In the genomic region with DNA sequence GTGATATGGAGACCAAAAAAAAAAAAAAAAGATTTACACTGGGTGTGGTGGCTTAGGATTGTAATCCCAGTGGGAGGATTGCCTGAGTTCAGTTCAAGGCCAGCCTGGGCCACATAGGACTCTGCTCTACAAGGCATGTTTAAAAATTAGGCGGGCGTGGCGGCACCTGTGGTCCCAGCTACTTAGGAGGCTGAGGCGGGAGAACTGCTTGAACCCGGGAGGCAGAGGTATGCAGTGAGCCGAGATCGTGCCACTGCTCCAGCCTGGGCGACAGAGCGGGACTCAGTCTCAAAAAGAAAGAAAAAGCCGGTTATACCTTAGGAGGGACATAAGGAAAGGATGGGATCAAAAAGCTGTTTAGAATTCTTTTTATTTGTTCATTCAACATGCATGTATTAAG, we compare ENCODE assay signal across 9 cellular contexts. TPM values are rescaled to one million over a fixed set of nuclear protein-coding genes. Genes with fewer than 3 reads are reported as not detected.
DNase-seq lines count a peak whose midpoint lies in the region; ATAC-seq, FAIRE-seq and TF ChIP-seq lines count a peak whose summit lies in the region.
"Had no signal": no experiment of that assay in that cellular context is flagged by ENCODE, and none has a peak within 500 bp of the region (broad histone marks: within the 10 kb centered on the region; RNA-seq: fewer than 3 reads in every experiment).

No MANE protein-coding gene starts in this region.

- intact Hi-C loops in HepG2 (cut with micrococcal nuclease; ENCODE audit: unreplicated experiment): no loop called here

- no peaks in the 10 kb centered on the region for H3K79me2 ChIP-seq in HepG2 (ENCODE audit: insufficient read depth, low read length)

- no peak overlapping the region for H3K27ac Mint-ChIP-seq in activated naive CD8-positive, alpha-beta T cell treated with anti-CD3 and anti-CD28 coated beads, Interleukin-2, amount 50 U/mL, for 24 hours

- no peak for TF ChIP-seq RAD21 in HepG2 (CRISPR knock-in tag; IDR thresholded peaks at IDR 0.05)

- ATAC-seq in activated T-cell treated with anti-CD3 and anti-CD28 coated beads, Interleukin-2, amount 50 U/mL, for 4 hours: no peak
- no peak for ATAC-seq in activated naive CD8-positive, alpha-beta T cell treated with anti-CD3 and anti-CD28 coated beads, Interleukin-2, amount 50 U/mL, for 24 hours
- ATAC-seq in HepG2: peak; percentile 9; the same call in 2 of the 3 replicates

- WGBS in HepG2 (ENCODE audit: low lambda C conversion rate): 95% methylated on average over 10 of the region's 10 CpGs
- WGBS in tibial nerve, 2 donors: 75 to 83% methylated on average over 10 of the region's 10 CpGs

- TF ChIP-seq POLR2A in HepG2 (IDR thresholded peaks at IDR 0.05; ENCODE audit: insufficient read depth in 1 of 2, low read depth in 2 of 2, low read length in 2 of 2): no peak
- no peak for TF ChIP-seq POLR2A in tibial nerve (IDR thresholded peaks at IDR 0.05)

- H3K4me1 Mint-ChIP-seq in activated T-cell treated with anti-CD3 and anti-CD28 coated beads, Interleukin-2, amount 50 U/mL, for 4 hours (ENCODE audit: low read depth): peaks cover 11% of the 10 kb centered on the region
- H3K4me1 Mint-ChIP-seq in activated naive CD8-positive, alpha-beta T cell treated with anti-CD3 and anti-CD28 coated beads, Interleukin-2, amount 50 U/mL, for 24 hours: peaks cover 12% of the 10 kb centered on the region

- H3K27me3 ChIP-seq in HepG2 (ENCODE audit: control insufficient read depth in 1 of 2, insufficient read depth in 2 of 2, low read length in 2 of 2) (no peaks in the 10 kb centered on the region), tibial nerve (no peaks in the 10 kb centered on the region)
- H3K27me3 ChIP-seq: pancreas had no signal

- no peak overlapping the region for H2AFZ ChIP-seq in HepG2 (ENCODE audit: low read length)

- BruUV-seq in HepG2 (replicated peaks; lab: Mats Ljungman, UMichigan): no TSS peak

- H3K4me3 ChIP-seq in HepG2 (replicated peaks in 1 of 3; ENCODE audit: insufficient read depth in 1 of 3, low read depth in 2 of 3, low read length in 3 of 3) (no peak overlapping the region), tibial nerve (peak overlapping the region in 3 of 4 donors; percentile 23 to 53 (median 51))

- H3K9me3 ChIP-seq in HepG2 (ENCODE audit: low read length): no peaks in the 10 kb centered on the region
- no peaks in the 10 kb centered on the region for H3K9me3 ChIP-seq in tibial nerve
- H3K9me3 ChIP-seq: pancreas had no signal

- POLR2A ChIA-PET in HepG2 (lab: Yijun Ruan, JAX): no interaction called here

- no peaks in the 10 kb centered on the region for H3K27me3 Mint-ChIP-seq in activated T-cell treated with anti-CD3 and anti-CD28 coated beads, Interleukin-2, amount 50 U/mL, for 4 hours (ENCODE audit: low read depth)
- peaks cover 6% of the 10 kb centered on the region for H3K27me3 Mint-ChIP-seq in activated naive CD8-positive, alpha-beta T cell treated with anti-CD3 and anti-CD28 coated beads, Interleukin-2, amount 50 U/mL, for 24 hours

- no peak overlapping the region for H3K4me2 ChIP-seq in HepG2 (ENCODE audit: low read depth, low read length)

- H3K36me3 ChIP-seq in HepG2 (replicated peaks in 1 of 2; ENCODE audit: control insufficient read depth in 1 of 2, insufficient read depth in 2 of 2, low read length in 2 of 2) (peaks cover 3 to 4% of the 10 kb centered on the region in 2 experiments; a peak in 1 of 5 replicates), tibial nerve (peaks cover 0 to 23% (median 0%) of the 10 kb centered on the region in 3 donors)
- H3K36me3 ChIP-seq: pancreas had no signal

- H3K9me3 Mint-ChIP-seq in activated T-cell treated with anti-CD3 and anti-CD28 coated beads, Interleukin-2, amount 50 U/mL, for 4 hours: no peaks in the 10 kb centered on the region
- H3K9me3 Mint-ChIP-seq in activated naive CD8-positive, alpha-beta T cell treated with anti-CD3 and anti-CD28 coated beads, Interleukin-2, amount 50 U/mL, for 24 hours: no peaks in the 10 kb centered on the region

- FAIRE-seq in HepG2 (lab: Jason Lieb, UNC): no peak
- FAIRE-seq: pancreas had no signal

- no peak overlapping the region for H3K9ac ChIP-seq in HepG2 (ENCODE audit: insufficient read depth, low read depth, low read length)

- H4K20me1 ChIP-seq in HepG2 (ENCODE audit: insufficient read depth, low read length): no peaks in the 10 kb centered on the region

- H3K4me1 ChIP-seq in HepG2 (ENCODE audit: insufficient read depth, low read length) (no peaks in the 10 kb centered on the region), tibial nerve (peaks cover 0 to 16% (median 4%) of the 10 kb centered on the region in 4 donors)

- no peak overlapping the region for H3K27ac ChIP-seq in HepG2 (ENCODE audit: extremely low read length, insufficient read depth, low read length)
- peak overlapping the region in 1 of 4 donors; percentile 15 for H3K27ac ChIP-seq in tibial nerve
- H3K27ac ChIP-seq: pancreas had no signal

- CTCF ChIA-PET in HepG2 (lab: Yijun Ruan, JAX; ENCODE audit: low intra/inter-chr PET ratio, low total read pairs): no interaction called here

- no peak for TF ChIP-seq CTCF in HepG2 (CRISPR knock-in tag; IDR thresholded peaks at IDR 0.05)
- TF ChIP-seq CTCF in tibial nerve (IDR thresholded peaks at IDR 0.05): no peak

- in situ Hi-C loops in HepG2 (cut with HindIII; ENCODE audit: extremely low pct_ligation_motif_present, low pct_unique_long_range_greater_than_20kb): no loop called here

- H3K36me3 Mint-ChIP-seq in activated T-cell treated with anti-CD3 and anti-CD28 coated beads, Interleukin-2, amount 50 U/mL, for 4 hours (ENCODE audit: insufficient read depth): peaks cover 4% of the 10 kb centered on the region
- H3K36me3 Mint-ChIP-seq in activated naive CD8-positive, alpha-beta T cell treated with anti-CD3 and anti-CD28 coated beads, Interleukin-2, amount 50 U/mL, for 24 hours (ENCODE audit: low read depth): peaks cover 8% of the 10 kb centered on the region

- peak overlapping the region; percentile 74 for H3K4me3 Mint-ChIP-seq in activated T-cell treated with anti-CD3 and anti-CD28 coated beads, Interleukin-2, amount 50 U/mL, for 4 hours
- peak overlapping the region; percentile 69 for H3K4me3 Mint-ChIP-seq in activated naive CD8-positive, alpha-beta T cell treated with anti-CD3 and anti-CD28 coated beads, Interleukin-2, amount 50 U/mL, for 24 hours

- DNase-seq in activated T-cell treated with anti-CD3 and anti-CD28 coated beads, Interleukin-2, amount 50 U/mL, for 4 hours: no peak
- no peak for DNase-seq in activated T-cell treated with anti-CD3 and anti-CD28 coated beads for 4 hours
- DNase-seq in activated naive CD8-positive, alpha-beta T cell treated with anti-CD3 and anti-CD28 coated beads, Interleukin-2, amount 50 U/mL, for 24 hours: no peak
- no peak for DNase-seq in HepG2 (ENCODE audit: low spot score)
- DNase-seq in tibial nerve (ENCODE audit: low spot score in 2 of 2): no peak
- DNase-seq in AG08395 (ENCODE audit: low spot score): no peak
- no peak for DNase-seq in kidney glomerular epithelial cell (lab: John Stamatoyannopoulos, UW)
- DNase-seq in DMS53 treated with DMSO at 0.1 percent for 48 hours (lab: John Stamatoyannopoulos, UW; ENCODE audit: unreplicated experiment): no peak

- TF ChIP-seq EP300 in HepG2 (IDR thresholded peaks at IDR 0.05; ENCODE audit: low read depth in 2 of 2, low read length in 2 of 2): no peak
- TF ChIP-seq EP300 in HepG2 (CRISPR knock-in tag; IDR thresholded peaks at IDR 0.05; ENCODE audit: borderline replicate concordance): no peak
- no peak for TF ChIP-seq EP300 in tibial nerve (IDR thresholded peaks at IDR 0.05)

RNA-seq across cellular contexts. Expression of gene SPDYA, which starts 0.7 kb away (rescaled TPM):
- total RNA-seq in activated T-cell treated with anti-CD3 and anti-CD28 coated beads, Interleukin-2, amount 50 U/mL, for 4 hours: under 1 TPM in 2 of 3 donors, not detected in 1; 0.33 to 0.91 TPM
- total RNA-seq in HepG2 (2016; rRNA removed; fragmentation: Illumina TruSeq; extraction: Trizol): 0.17 and 0.75 TPM in 2 replicates
- 0.20 TPM in 1 of 2 replicates, not detected in the other for total RNA-seq in HepG2 (2016; cell fraction: cytosol; rRNA removed; fragmentation: Illumina TruSeq; extraction: Trizol; ENCODE audit: low read depth)
- 0.89 TPM in 1 of 2 replicates, not detected in the other for total RNA-seq in HepG2 (2016; cell fraction: insoluble cytoplasmic fraction; rRNA removed; fragmentation: Illumina TruSeq; extraction: Trizol)
- total RNA-seq in HepG2 (2016; cell fraction: membrane; rRNA removed; fragmentation: Illumina TruSeq; extraction: Trizol): 0.38 and 1.0 TPM in 2 replicates
- total RNA-seq in HepG2 (2016; cell fraction: nucleus; rRNA removed; fragmentation: Illumina TruSeq; extraction: Trizol): 1.3 and 1.6 TPM in 2 replicates
- polyA plus RNA-seq in HepG2 (2011; rRNA removed): 0.08 and 0.32 TPM in 2 replicates
- polyA plus RNA-seq in HepG2 (2011; cell fraction: cytosol; rRNA removed): not detected in 2 replicates
- 0.11 and 0.17 TPM in 2 replicates for polyA plus RNA-seq in HepG2 (2011; cell fraction: nucleus; rRNA removed)
- polyA plus RNA-seq in HepG2 (2012): 0.89 and 2.8 TPM in 2 replicates
- not detected in 2 replicates for polyA plus RNA-seq in HepG2 (2016; cell fraction: cytosol; fragmentation: Illumina TruSeq; extraction: Trizol; ENCODE audit: low read depth)
- not detected in 2 replicates for polyA plus RNA-seq in HepG2 (2016; cell fraction: insoluble cytoplasmic fraction; fragmentation: Illumina TruSeq; extraction: Trizol; ENCODE audit: low read depth)
- polyA plus RNA-seq in HepG2 (2016; cell fraction: membrane; fragmentation: Illumina TruSeq; extraction: Trizol; ENCODE audit: low read depth): not detected in 2 replicates
- 0.77 and 0.91 TPM in 2 replicates for polyA plus RNA-seq in HepG2 (2016; cell fraction: nucleus; fragmentation: Illumina TruSeq; extraction: Trizol; ENCODE audit: insufficient read depth, low read depth)
- polyA minus RNA-seq in HepG2 (2011; rRNA and poly(A)+ RNA removed; ENCODE audit: low replicate concordance): 0.26 and 1.1 TPM in 2 replicates
- polyA minus RNA-seq in HepG2 (2011; cell fraction: cytosol; rRNA and poly(A)+ RNA removed): not detected in 2 replicates
- 7.1 TPM in 2 replicates for polyA minus RNA-seq in HepG2 (2011; cell fraction: nucleus; rRNA and poly(A)+ RNA removed)
- total RNA-seq in tibial nerve: 1 to 10 TPM in 3 of 4 donors, under 1 TPM in 1; 0.90 to 5.7 (median 4.6) TPM

RNA-seq across cellular contexts. Expression of gene PPP1CB, which starts 58.3 kb away (rescaled TPM):
- 100 to 1,000 TPM; 197 to 224 (median 210) TPM for total RNA-seq in activated T-cell treated with anti-CD3 and anti-CD28 coated beads, Interleukin-2, amount 50 U/mL, for 4 hours
- total RNA-seq in HepG2 (2016; rRNA removed; fragmentation: Illumina TruSeq; extraction: Trizol) (109 and 209 TPM in 2 replicates), tibial nerve (100 to 1,000 TPM; 105 to 335 (median 230) TPM)
- total RNA-seq in HepG2 (2016; cell fraction: cytosol; rRNA removed; fragmentation: Illumina TruSeq; extraction: Trizol; ENCODE audit: low read depth): 28.8 and 29.0 TPM in 2 replicates
- total RNA-seq in HepG2 (2016; cell fraction: insoluble cytoplasmic fraction; rRNA removed; fragmentation: Illumina TruSeq; extraction: Trizol): 121 and 212 TPM in 2 replicates
- 59.6 and 72.2 TPM in 2 replicates for total RNA-seq in HepG2 (2016; cell fraction: membrane; rRNA removed; fragmentation: Illumina TruSeq; extraction: Trizol)
- 57.8 and 68.3 TPM in 2 replicates for total RNA-seq in HepG2 (2016; cell fraction: nucleus; rRNA removed; fragmentation: Illumina TruSeq; extraction: Trizol)
- 33.8 and 46.9 TPM in 2 replicates for polyA plus RNA-seq in HepG2 (2011; rRNA removed)
- 16.7 and 32.3 TPM in 2 replicates for polyA plus RNA-seq in HepG2 (2011; cell fraction: cytosol; rRNA removed)
- polyA plus RNA-seq in HepG2 (2011; cell fraction: nucleus; rRNA removed): 10.9 and 14.0 TPM in 2 replicates
- 59.6 and 76.3 TPM in 2 replicates for polyA plus RNA-seq in HepG2 (2012)
- polyA plus RNA-seq in HepG2 (2016; cell fraction: cytosol; fragmentation: Illumina TruSeq; extraction: Trizol; ENCODE audit: low read depth): 16.4 and 17.8 TPM in 2 replicates
- 155 and 164 TPM in 2 replicates for polyA plus RNA-seq in HepG2 (2016; cell fraction: insoluble cytoplasmic fraction; fragmentation: Illumina TruSeq; extraction: Trizol; ENCODE audit: low read depth)
- 52.5 and 53.7 TPM in 2 replicates for polyA plus RNA-seq in HepG2 (2016; cell fraction: membrane; fragmentation: Illumina TruSeq; extraction: Trizol; ENCODE audit: low read depth)
- 64.6 and 65.7 TPM in 2 replicates for polyA plus RNA-seq in HepG2 (2016; cell fraction: nucleus; fragmentation: Illumina TruSeq; extraction: Trizol; ENCODE audit: insufficient read depth, low read depth)
- polyA minus RNA-seq in HepG2 (2011; rRNA and poly(A)+ RNA removed; ENCODE audit: low replicate concordance): 97.2 and 138 TPM in 2 replicates
- polyA minus RNA-seq in HepG2 (2011; cell fraction: cytosol; rRNA and poly(A)+ RNA removed): 91.3 and 96.5 TPM in 2 replicates
- 80.1 and 83.7 TPM in 2 replicates for polyA minus RNA-seq in HepG2 (2011; cell fraction: nucleus; rRNA and poly(A)+ RNA removed)

Comparison
In these comparisons a context has a peak if more than half of its experiments do, and no peak if none do; other contexts are left out.
1. H3K4me3 ChIP-seq: peak in tibial nerve (3 of 4); none in HepG2 (0 of 3).